In the genomic region with DNA sequence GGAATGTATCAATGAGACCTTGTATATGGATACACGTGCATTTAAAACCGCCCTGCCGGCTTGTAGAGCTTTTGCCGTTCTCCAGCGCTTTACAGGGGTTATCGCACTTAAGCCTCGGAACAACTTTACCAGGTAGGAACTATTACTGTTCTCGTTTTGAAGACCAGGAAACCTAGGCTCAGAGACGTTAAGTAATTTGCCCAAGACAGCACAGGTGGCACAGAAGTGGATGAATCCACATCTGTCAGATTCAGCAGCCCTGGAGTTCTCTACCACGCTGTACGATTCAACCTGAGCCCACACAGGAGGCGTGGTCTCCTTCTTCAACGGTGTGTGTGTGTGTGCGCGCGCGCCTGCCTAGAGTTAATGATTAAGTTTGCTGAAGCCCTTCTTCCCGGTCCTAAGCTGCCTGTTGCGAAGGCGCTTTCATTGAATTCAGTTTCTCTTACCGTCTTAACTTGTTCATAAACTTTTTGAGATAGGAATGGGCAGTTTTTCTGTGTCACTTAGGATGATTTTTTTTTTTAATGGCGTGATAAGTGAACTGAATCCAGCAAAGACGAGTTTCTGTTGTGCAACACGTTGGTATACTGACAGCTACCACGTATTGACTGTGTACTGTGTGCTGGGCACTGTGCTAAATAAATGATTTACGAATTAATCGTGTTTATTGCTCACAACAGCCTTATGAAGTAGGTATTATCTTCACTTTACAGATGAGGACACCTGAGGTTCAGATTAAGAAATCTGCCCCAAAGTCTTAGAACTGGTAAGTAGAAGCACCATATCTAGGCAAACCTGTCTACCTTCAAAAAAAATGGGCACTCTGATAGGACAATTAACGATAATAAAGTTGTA, we compare ENCODE assay signal across 1 cellular context.
A peak's percentile ranks its signal among the peaks of the same experiment; 100 is the strongest.
TF ChIP-seq lines count a peak whose summit lies in the region.

No MANE protein-coding gene starts in this region.

TF ChIP-seq in K562, 482 proteins besides CTCF, POLR2A, EP300 and RAD21 (continued from another document and continues in another):
- no peak for TF ChIP-seq NEUROD1 (IDR thresholded peaks at IDR 0.05; ENCODE audit: borderline replicate concordance, low read depth, low read length, partially characterized antibody)
- TF ChIP-seq HNRNPLL (IDR thresholded peaks at IDR 0.05; ENCODE audit: low read depth, low read length, poor library complexity, severe bottlenecking), result no peak
- no peak for TF ChIP-seq STAT5B (CRISPR knock-in tag; IDR thresholded peaks at IDR 0.05)
- no peak for TF ChIP-seq MTA3 (IDR thresholded peaks at IDR 0.05; ENCODE audit: borderline replicate concordance)
- TF ChIP-seq BRD4 (IDR thresholded peaks at IDR 0.05), result no peak
- TF ChIP-seq JUND (IDR thresholded peaks at IDR 0.05; ENCODE audit: borderline replicate concordance, low read depth, low read length), result no peak
- no peak for TF ChIP-seq JUND (tag; IDR thresholded peaks at IDR 0.05; ENCODE audit: borderline replicate concordance, low read depth, low read length)
- no peak for TF ChIP-seq PML (IDR thresholded peaks at IDR 0.05; ENCODE audit: low read length)
- TF ChIP-seq, protein P1, sequence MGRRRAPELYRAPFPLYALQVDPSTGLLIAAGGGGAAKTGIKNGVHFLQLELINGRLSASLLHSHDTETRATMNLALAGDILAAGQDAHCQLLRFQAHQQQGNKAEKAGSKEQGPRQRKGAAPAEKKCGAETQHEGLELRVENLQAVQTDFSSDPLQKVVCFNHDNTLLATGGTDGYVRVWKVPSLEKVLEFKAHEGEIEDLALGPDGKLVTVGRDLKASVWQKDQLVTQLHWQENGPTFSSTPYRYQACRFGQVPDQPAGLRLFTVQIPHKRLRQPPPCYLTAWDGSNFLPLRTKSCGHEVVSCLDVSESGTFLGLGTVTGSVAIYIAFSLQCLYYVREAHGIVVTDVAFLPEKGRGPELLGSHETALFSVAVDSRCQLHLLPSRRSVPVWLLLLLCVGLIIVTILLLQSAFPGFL (CRISPR knock-in tag; IDR thresholded peaks at IDR 0.05), result no peak
- no peak for TF ChIP-seq MCM3 (IDR thresholded peaks at IDR 0.05)
- no peak for TF ChIP-seq EP400 (IDR thresholded peaks at IDR 0.05)
- TF ChIP-seq CREB1 (IDR thresholded peaks at IDR 0.05), result no peak
- TF ChIP-seq CREB1 (CRISPR knock-in tag; IDR thresholded peaks at IDR 0.05), result no peak
- TF ChIP-seq PTRF (tag; IDR thresholded peaks at IDR 0.05), result no peak
- TF ChIP-seq MXI1 (IDR thresholded peaks at IDR 0.05; ENCODE audit: low read depth, low read length), result no peak
- TF ChIP-seq ZNF444 (CRISPR knock-in tag; IDR thresholded peaks at IDR 0.05), result no peak
- TF ChIP-seq FIP1L1 (IDR thresholded peaks at IDR 0.05; ENCODE audit: low read depth, low read length, poor library complexity, severe bottlenecking), result no peak
- no peak for TF ChIP-seq E2F3 (CRISPR knock-in tag; IDR thresholded peaks at IDR 0.05)
- TF ChIP-seq FOXK2 (conservative IDR thresholded peaks at IDR 0.05 in 1 of 2, IDR thresholded peaks at IDR 0.05 in 1 of 2; ENCODE audit: low read depth in 2 of 2), result no peak
- no peak for TF ChIP-seq ESRRB (CRISPR knock-in tag; IDR thresholded peaks at IDR 0.05; ENCODE audit: borderline replicate concordance)
- peak; percentile 74 for TF ChIP-seq CHD1 (IDR thresholded peaks at IDR 0.05; ENCODE audit: low read length)
- TF ChIP-seq FOSL1 (tag; conservative IDR thresholded peaks at IDR 0.05), result no peak
- TF ChIP-seq CREBBP (IDR thresholded peaks at IDR 0.05; ENCODE audit: low read depth, low read length), result no peak
- no peak for TF ChIP-seq SIX5 (IDR thresholded peaks at IDR 0.05; ENCODE audit: borderline replicate concordance in 1 of 2, insufficient read depth in 1 of 2, low read depth in 1 of 2, low read length in 2 of 2)
- TF ChIP-seq NCOR1 (IDR thresholded peaks at IDR 0.05), result no peak
- TF ChIP-seq TBP (optimal IDR thresholded peaks at IDR 0.05; ENCODE audit: low read depth, low read length), result peak; percentile 59
- no peak for TF ChIP-seq ZNF324 (CRISPR knock-in tag; IDR thresholded peaks at IDR 0.05)
- no peak for TF ChIP-seq CBX2 (IDR thresholded peaks at IDR 0.05; ENCODE audit: insufficient read depth, low read length, poor library complexity, severe bottlenecking)
- no peak for TF ChIP-seq MYBL2 (IDR thresholded peaks at IDR 0.05; ENCODE audit: low read depth)
- no peak for TF ChIP-seq MYBL2 (CRISPR knock-in tag; IDR thresholded peaks at IDR 0.05; ENCODE audit: borderline replicate concordance)
- no peak for TF ChIP-seq HDAC3 (IDR thresholded peaks at IDR 0.05; ENCODE audit: borderline replicate concordance, partially characterized antibody)
- no peak for TF ChIP-seq BCL6 (CRISPR knock-in tag; IDR thresholded peaks at IDR 0.05)
- no peak for TF ChIP-seq MYNN (IDR thresholded peaks at IDR 0.05)
- TF ChIP-seq MYNN (CRISPR knock-in tag; IDR thresholded peaks at IDR 0.05), result no peak
- TF ChIP-seq XRCC3 (IDR thresholded peaks at IDR 0.05), result no peak
- TF ChIP-seq HMGN3 (IDR thresholded peaks at IDR 0.05; ENCODE audit: borderline replicate concordance, extremely low read depth, insufficient read length, low read depth, low read length), result no peak
- TF ChIP-seq SMAD4 (CRISPR knock-in tag; conservative IDR thresholded peaks at IDR 0.05), result no peak
- no peak for TF ChIP-seq SRSF7 (optimal IDR thresholded peaks at IDR 0.05; ENCODE audit: low read depth, low read length)
- TF ChIP-seq ZNF184 (CRISPR knock-in tag; IDR thresholded peaks at IDR 0.05), result no peak
- TF ChIP-seq ZNF224 (CRISPR knock-in tag; IDR thresholded peaks at IDR 0.05), result no peak
- no peak for TF ChIP-seq ZNF778 (CRISPR knock-in tag; IDR thresholded peaks at IDR 0.05)
- TF ChIP-seq ZNF24 (IDR thresholded peaks at IDR 0.05), result peak; percentile 64; the same call in 1 of the 2 replicates
- no peak for TF ChIP-seq RBM39 (optimal IDR thresholded peaks at IDR 0.05; ENCODE audit: low read depth, low read length)
- TF ChIP-seq, protein P2, sequence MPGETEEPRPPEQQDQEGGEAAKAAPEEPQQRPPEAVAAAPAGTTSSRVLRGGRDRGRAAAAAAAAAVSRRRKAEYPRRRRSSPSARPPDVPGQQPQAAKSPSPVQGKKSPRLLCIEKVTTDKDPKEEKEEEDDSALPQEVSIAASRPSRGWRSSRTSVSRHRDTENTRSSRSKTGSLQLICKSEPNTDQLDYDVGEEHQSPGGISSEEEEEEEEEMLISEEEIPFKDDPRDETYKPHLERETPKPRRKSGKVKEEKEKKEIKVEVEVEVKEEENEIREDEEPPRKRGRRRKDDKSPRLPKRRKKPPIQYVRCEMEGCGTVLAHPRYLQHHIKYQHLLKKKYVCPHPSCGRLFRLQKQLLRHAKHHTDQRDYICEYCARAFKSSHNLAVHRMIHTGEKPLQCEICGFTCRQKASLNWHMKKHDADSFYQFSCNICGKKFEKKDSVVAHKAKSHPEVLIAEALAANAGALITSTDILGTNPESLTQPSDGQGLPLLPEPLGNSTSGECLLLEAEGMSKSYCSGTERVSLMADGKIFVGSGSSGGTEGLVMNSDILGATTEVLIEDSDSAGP (CRISPR knock-in tag; IDR thresholded peaks at IDR 0.05), result no peak
- TF ChIP-seq, protein P3, sequence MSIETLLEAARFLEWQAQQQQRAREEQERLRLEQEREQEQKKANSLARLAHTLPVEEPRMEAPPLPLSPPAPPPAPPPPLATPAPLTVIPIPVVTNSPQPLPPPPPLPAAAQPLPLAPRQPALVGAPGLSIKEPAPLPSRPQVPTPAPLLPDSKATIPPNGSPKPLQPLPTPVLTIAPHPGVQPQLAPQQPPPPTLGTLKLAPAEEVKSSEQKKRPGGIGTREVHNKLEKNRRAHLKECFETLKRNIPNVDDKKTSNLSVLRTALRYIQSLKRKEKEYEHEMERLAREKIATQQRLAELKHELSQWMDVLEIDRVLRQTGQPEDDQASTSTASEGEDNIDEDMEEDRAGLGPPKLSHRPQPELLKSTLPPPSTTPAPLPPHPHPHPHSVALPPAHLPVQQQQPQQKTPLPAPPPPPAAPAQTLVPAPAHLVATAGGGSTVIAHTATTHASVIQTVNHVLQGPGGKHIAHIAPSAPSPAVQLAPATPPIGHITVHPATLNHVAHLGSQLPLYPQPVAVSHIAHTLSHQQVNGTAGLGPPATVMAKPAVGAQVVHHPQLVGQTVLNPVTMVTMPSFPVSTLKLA (conservative IDR thresholded peaks at IDR 0.05), result peak; percentile 85 to 93
- no peak for TF ChIP-seq ZNF3 (CRISPR knock-in tag; IDR thresholded peaks at IDR 0.05)
- TF ChIP-seq, protein P4, sequence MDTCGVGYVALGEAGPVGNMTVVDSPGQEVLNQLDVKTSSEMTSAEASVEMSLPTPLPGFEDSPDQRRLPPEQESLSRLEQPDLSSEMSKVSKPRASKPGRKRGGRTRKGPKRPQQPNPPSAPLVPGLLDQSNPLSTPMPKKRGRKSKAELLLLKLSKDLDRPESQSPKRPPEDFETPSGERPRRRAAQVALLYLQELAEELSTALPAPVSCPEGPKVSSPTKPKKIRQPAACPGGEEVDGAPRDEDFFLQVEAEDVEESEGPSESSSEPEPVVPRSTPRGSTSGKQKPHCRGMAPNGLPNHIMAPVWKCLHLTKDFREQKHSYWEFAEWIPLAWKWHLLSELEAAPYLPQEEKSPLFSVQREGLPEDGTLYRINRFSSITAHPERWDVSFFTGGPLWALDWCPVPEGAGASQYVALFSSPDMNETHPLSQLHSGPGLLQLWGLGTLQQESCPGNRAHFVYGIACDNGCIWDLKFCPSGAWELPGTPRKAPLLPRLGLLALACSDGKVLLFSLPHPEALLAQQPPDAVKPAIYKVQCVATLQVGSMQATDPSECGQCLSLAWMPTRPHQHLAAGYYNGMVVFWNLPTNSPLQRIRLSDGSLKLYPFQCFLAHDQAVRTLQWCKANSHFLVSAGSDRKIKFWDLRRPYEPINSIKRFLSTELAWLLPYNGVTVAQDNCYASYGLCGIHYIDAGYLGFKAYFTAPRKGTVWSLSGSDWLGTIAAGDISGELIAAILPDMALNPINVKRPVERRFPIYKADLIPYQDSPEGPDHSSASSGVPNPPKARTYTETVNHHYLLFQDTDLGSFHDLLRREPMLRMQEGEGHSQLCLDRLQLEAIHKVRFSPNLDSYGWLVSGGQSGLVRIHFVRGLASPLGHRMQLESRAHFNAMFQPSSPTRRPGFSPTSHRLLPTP (IDR thresholded peaks at IDR 0.05; ENCODE audit: borderline replicate concordance, extremely low read depth, insufficient read length), result no peak
- TF ChIP-seq ETV1 (tag; conservative IDR thresholded peaks at IDR 0.05; ENCODE audit: low read depth), result 0 out of 2 replicates have a peak, but pooled peaks have one; percentile 23
- TF ChIP-seq NCOA2 (IDR thresholded peaks at IDR 0.05; ENCODE audit: partially characterized antibody in 2 of 2), result no peak
- peak; percentile 67 for TF ChIP-seq BCOR (IDR thresholded peaks at IDR 0.05)
- TF ChIP-seq LCOR (CRISPR knock-in tag; IDR thresholded peaks at IDR 0.05), result no peak
- TF ChIP-seq PHF20 (IDR thresholded peaks at IDR 0.05; ENCODE audit: partially characterized antibody), result no peak
- peak in 1 of 2 experiments; percentile 13; a peak in 2 of 4 replicates for TF ChIP-seq SIN3A (IDR thresholded peaks at IDR 0.05; ENCODE audit: borderline replicate concordance in 2 of 2, control insufficient read depth in 1 of 2, low read depth in 2 of 2, low read length in 2 of 2)
- TF ChIP-seq ZNF133 (CRISPR knock-in tag; IDR thresholded peaks at IDR 0.05), result no peak
- no peak for TF ChIP-seq ZNF780A (CRISPR knock-in tag; IDR thresholded peaks at IDR 0.05)
- TF ChIP-seq POLR3A (IDR thresholded peaks at IDR 0.05; ENCODE audit: borderline replicate concordance, extremely low read depth, insufficient read depth, insufficient read length), result no peak
- TF ChIP-seq GATA2 (CRISPR knock-in tag; IDR thresholded peaks at IDR 0.05), result no peak
- TF ChIP-seq ZNF165 (CRISPR knock-in tag; IDR thresholded peaks at IDR 0.05; ENCODE audit: borderline replicate concordance), result no peak
- TF ChIP-seq NCOA1 (IDR thresholded peaks at IDR 0.05; ENCODE audit: low read depth), result no peak
- no peak for TF ChIP-seq GATAD2A (IDR thresholded peaks at IDR 0.05)
- TF ChIP-seq MCM5 (IDR thresholded peaks at IDR 0.05; ENCODE audit: low read depth), result no peak
- TF ChIP-seq, protein P5, sequence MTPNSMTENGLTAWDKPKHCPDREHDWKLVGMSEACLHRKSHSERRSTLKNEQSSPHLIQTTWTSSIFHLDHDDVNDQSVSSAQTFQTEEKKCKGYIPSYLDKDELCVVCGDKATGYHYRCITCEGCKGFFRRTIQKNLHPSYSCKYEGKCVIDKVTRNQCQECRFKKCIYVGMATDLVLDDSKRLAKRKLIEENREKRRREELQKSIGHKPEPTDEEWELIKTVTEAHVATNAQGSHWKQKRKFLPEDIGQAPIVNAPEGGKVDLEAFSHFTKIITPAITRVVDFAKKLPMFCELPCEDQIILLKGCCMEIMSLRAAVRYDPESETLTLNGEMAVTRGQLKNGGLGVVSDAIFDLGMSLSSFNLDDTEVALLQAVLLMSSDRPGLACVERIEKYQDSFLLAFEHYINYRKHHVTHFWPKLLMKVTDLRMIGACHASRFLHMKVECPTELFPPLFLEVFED (CRISPR knock-in tag; conservative IDR thresholded peaks at IDR 0.05), result no peak
- no peak for TF ChIP-seq SIN3B (IDR thresholded peaks at IDR 0.05; ENCODE audit: low read depth)
- TF ChIP-seq RBM25 (IDR thresholded peaks at IDR 0.05; ENCODE audit: low read depth, low read length, severe bottlenecking), result peak; percentile 48
- TF ChIP-seq, protein P6, sequence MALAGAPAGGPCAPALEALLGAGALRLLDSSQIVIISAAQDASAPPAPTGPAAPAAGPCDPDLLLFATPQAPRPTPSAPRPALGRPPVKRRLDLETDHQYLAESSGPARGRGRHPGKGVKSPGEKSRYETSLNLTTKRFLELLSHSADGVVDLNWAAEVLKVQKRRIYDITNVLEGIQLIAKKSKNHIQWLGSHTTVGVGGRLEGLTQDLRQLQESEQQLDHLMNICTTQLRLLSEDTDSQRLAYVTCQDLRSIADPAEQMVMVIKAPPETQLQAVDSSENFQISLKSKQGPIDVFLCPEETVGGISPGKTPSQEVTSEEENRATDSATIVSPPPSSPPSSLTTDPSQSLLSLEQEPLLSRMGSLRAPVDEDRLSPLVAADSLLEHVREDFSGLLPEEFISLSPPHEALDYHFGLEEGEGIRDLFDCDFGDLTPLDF (CRISPR knock-in tag; IDR thresholded peaks at IDR 0.05), result no peak
- TF ChIP-seq, protein P7, sequence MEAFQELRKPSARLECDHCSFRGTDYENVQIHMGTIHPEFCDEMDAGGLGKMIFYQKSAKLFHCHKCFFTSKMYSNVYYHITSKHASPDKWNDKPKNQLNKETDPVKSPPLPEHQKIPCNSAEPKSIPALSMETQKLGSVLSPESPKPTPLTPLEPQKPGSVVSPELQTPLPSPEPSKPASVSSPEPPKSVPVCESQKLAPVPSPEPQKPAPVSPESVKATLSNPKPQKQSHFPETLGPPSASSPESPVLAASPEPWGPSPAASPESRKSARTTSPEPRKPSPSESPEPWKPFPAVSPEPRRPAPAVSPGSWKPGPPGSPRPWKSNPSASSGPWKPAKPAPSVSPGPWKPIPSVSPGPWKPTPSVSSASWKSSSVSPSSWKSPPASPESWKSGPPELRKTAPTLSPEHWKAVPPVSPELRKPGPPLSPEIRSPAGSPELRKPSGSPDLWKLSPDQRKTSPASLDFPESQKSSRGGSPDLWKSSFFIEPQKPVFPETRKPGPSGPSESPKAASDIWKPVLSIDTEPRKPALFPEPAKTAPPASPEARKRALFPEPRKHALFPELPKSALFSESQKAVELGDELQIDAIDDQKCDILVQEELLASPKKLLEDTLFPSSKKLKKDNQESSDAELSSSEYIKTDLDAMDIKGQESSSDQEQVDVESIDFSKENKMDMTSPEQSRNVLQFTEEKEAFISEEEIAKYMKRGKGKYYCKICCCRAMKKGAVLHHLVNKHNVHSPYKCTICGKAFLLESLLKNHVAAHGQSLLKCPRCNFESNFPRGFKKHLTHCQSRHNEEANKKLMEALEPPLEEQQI (IDR thresholded peaks at IDR 0.05), result no peak
- TF ChIP-seq SMARCE1 (IDR thresholded peaks at IDR 0.05), result no peak
